Comparison of ENCODE assay signal across 22 cellular contexts in genomic region chr12:80208081-80208480, GRCh38.
"Had no signal": no experiment of that assay in that cellular context is flagged by ENCODE, and none has a peak within 500 bp of the region (broad histone marks: within the 10 kb centered on the region; RNA-seq: fewer than 3 reads in every experiment).

No MANE protein-coding gene starts in this region.

- H3K4me1 ChIP-seq: SJCRH30 had no signal

- H3K36me3 ChIP-seq: SJCRH30 had no signal

- H3K4me2 ChIP-seq: KMS-11 had no signal

- ATAC-seq: K562, Panc1 had no signal

- H3K27ac ChIP-seq: HL-60, KMS-11, RWPE1, SJCRH30 had no signal

- DNase-seq: Kasumi-1, MM.1S, NCI-H1092 treated with DMSO at 0.1 percent for 48 hours, NCI-H1417, NCI-H187, NCI-H2029, NCI-H2081 treated with DMSO at 0.1 percent for 48 hours, NCI-H2171, NCI-H226, NCI-H446, NCI-H510A, NCI-H524 treated with DMSO at 0.1 percent for 48 hours, NCI-H69, NCI-H774, SHP77, SJCRH30 had no signal

- H3K9me3 ChIP-seq: SJCRH30 had no signal

- H3K4me3 ChIP-seq: K562, SJCRH30 had no signal

- FAIRE-seq: HTR-8/SVneo, K562 had no signal

- H3K27me3 ChIP-seq: SJCRH30 had no signal
